11 cellular contexts compared by ENCODE assay signal in the genomic region with DNA sequence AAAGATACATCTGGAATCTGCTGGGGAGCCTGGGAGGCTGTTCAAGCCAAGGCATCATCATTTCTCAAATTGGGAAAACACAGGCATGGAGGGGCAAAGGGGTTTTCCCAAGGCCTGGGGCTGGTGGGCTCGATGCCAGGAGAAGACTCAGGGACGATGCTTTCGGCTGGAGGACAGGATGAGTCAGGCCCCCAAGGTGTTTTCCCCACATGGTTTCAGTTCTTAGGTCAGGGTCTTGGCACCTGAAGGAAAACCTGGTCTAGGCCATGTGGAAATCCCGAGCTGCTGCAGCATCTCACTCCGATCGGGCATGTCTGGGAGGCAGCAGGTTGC.
A peak's percentile ranks its signal among the peaks of the same experiment; 100 is the strongest.
DNase-seq lines count a peak whose midpoint lies in the region; ATAC-seq, FAIRE-seq and TF ChIP-seq lines count a peak whose summit lies in the region.
"Had no signal": no experiment of that assay in that cellular context is flagged by ENCODE, and none has a peak within 500 bp of the region (broad histone marks: within the 10 kb centered on the region; RNA-seq: fewer than 3 reads in every experiment).

No MANE protein-coding gene starts in this region.

- H3K27me3 ChIP-seq in bronchial epithelial cell (ENCODE audit: control insufficient read depth, insufficient read depth, low read length), result peaks cover 4% of the 10 kb centered on the region
- H3K27me3 ChIP-seq in ascending aorta, result no peaks in the 10 kb centered on the region
- H3K27me3 ChIP-seq: pancreas had no signal

- no peaks in the 10 kb centered on the region for H3K4me1 ChIP-seq in ascending aorta
- H3K4me1 ChIP-seq: pancreas had no signal

- H3K36me3 ChIP-seq in bronchial epithelial cell (ENCODE audit: control insufficient read depth, insufficient read depth, low read length), result no peaks in the 10 kb centered on the region
- no peaks in the 10 kb centered on the region for H3K36me3 ChIP-seq in ascending aorta
- H3K36me3 ChIP-seq: pancreas, thoracic aorta had no signal

- H3K36me3 Mint-ChIP-seq in T-cell, result no peaks in the 10 kb centered on the region

- POLR2A ChIA-PET in T-cell (lab: Charles Lee), result no interaction called here

- peak; percentile 45 for ATAC-seq in HG03139 (IDR thresholded peaks at IDR 0.05; ENCODE audit: unreplicated experiment)
- no peak for ATAC-seq in esophagus mucosa
- ATAC-seq in T-cell (replicated peaks in 1 of 4), result no peak
- ATAC-seq: pancreas had no signal

- H3K4me1 Mint-ChIP-seq in T-cell, result peaks cover 0 to 4% (median 0%) of the 10 kb centered on the region in 3 donors

- no peak overlapping the region for H3K27ac ChIP-seq in ascending aorta
- H3K27ac ChIP-seq: pancreas, thoracic aorta had no signal

- H3K9me3 ChIP-seq in ascending aorta, result no peaks in the 10 kb centered on the region
- H3K9me3 ChIP-seq: pancreas, thoracic aorta had no signal

- no peak for FAIRE-seq in bronchial epithelial cell (lab: Jason Lieb, UNC)
- FAIRE-seq: pancreas had no signal

- TF ChIP-seq CTCF in bronchial epithelial cell (IDR thresholded peaks at IDR 0.05; ENCODE audit: insufficient read depth, low read length, severe bottlenecking) (no peak), ascending aorta (IDR thresholded peaks at IDR 0.05) (no peak)

- CTCF ChIA-PET in T-cell (lab: Charles Lee), result no interaction called here

- no peaks in the 10 kb centered on the region for H3K9me3 Mint-ChIP-seq in T-cell

- intact Hi-C loops in ascending aorta (cut with DNase I), result no loop called here

- peak; percentile 11 for DNase-seq in stimulated activated naive CD4-positive, alpha-beta T cell treated with Interleukin-2 at 50 U/mL for 16 hours (lab: John Stamatoyannopoulos, UW)
- DNase-seq in stimulated activated naive CD4-positive, alpha-beta T cell (lab: John Stamatoyannopoulos, UW), result no peak
- DNase-seq in bronchial epithelial cell (ENCODE audit: low read depth) (peak; percentile 58), OCI-M1 (lab: John Stamatoyannopoulos, UW) (no peak), T-cell (no peak), ascending aorta (ENCODE audit: low spot score in 2 of 2) (no peak)
- DNase-seq: DMS53, pancreas had no signal

- H3K27me3 Mint-ChIP-seq in T-cell, result no peaks in the 10 kb centered on the region

- H3K4me3 Mint-ChIP-seq in T-cell, result no peak overlapping the region

- no peak overlapping the region for H3K27ac Mint-ChIP-seq in T-cell

- H3K4me3 ChIP-seq in bronchial epithelial cell (ENCODE audit: low read depth, low read length) (no peak overlapping the region), ascending aorta (no peak overlapping the region)
- H3K4me3 ChIP-seq: pancreas, thoracic aorta had no signal

Comparison
In these comparisons a context has a peak if more than half of its experiments do, and no peak if none do; other contexts are left out.
1. DNase-seq: peak in stimulated activated naive CD4-positive, alpha-beta T cell treated with Interleukin-2 at 50 U/mL for 16 hours (single experiment) and bronchial epithelial cell (single experiment); none in stimulated activated naive CD4-positive, alpha-beta T cell (0 of 6), OCI-M1 (single experiment), T-cell (0 of 34) and ascending aorta (0 of 2).